In the genomic region with DNA sequence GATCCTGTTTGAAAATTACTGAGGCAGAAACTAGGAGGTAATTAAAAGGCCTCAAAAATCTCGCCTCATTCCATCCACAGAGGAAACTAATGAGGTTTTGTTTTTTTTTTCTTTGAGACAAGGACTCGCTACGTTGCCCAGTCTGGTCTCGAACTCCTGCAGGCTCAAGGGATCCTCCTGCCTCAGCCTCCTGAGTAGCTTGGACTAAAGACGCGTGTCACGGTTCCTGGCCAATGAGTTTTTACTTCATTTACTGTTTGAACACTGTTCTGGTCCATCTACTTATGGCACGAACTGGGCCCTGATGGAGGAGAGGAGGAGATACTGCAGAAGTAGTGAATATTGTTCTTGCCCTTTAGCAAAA, we compare ENCODE assay signal across 8 cellular contexts. TPM values are rescaled to one million over a fixed set of nuclear protein-coding genes. Genes with fewer than 3 reads are reported as not detected.
DNase-seq lines count a peak whose midpoint lies in the region; ATAC-seq, FAIRE-seq and TF ChIP-seq lines count a peak whose summit lies in the region.

No MANE protein-coding gene starts in this region.

- ATAC-seq in activated T-helper 17 cell treated with anti-CD3 and anti-CD28 coated beads, Interleukin-2, amount 50 U/mL, for 72 hours (replicated peaks), result no peak
- ATAC-seq in HG03108 (IDR thresholded peaks at IDR 0.05; ENCODE audit: unreplicated experiment), result no peak

- H3K36me3 Mint-ChIP-seq in T-helper 1 cell treated with Interleukin-12 subunit alpha and Interleukin-12 subunit beta and Interleukin-4 antibody, amounts not matched to agents 30 μg/mL and 1 μg/mL, for 36 hours (ENCODE audit: low read depth), result peaks cover 35% of the 10 kb centered on the region
- H3K36me3 Mint-ChIP-seq in activated T-helper 17 cell treated with anti-CD3 and anti-CD28 coated beads, Interleukin-2, amount 50 U/mL, for 72 hours (ENCODE audit: low read depth), result peaks cover 60% of the 10 kb centered on the region

- H3K36me3 ChIP-seq in keratinocyte (ENCODE audit: control insufficient read depth in 2 of 2, extremely low read depth in 1 of 2, insufficient read depth in 2 of 2, low read length in 2 of 2) (peaks cover 25 to 27% of the 10 kb centered on the region in 2 experiments), subcutaneous abdominal adipose tissue (ENCODE audit: control insufficient read depth in 5 of 5, insufficient read depth in 5 of 5, low read length in 5 of 5) (peaks cover 11 to 44% (median 31%) of the 10 kb centered on the region in 5 donors)

- no peak for DNase-seq in T-helper 1 cell
- DNase-seq in keratinocyte (ENCODE audit: low read depth, low spot score), result no peak
- DNase-seq in Kasumi-1 (lab: John Stamatoyannopoulos, UW), result no peak
- DNase-seq in GM12892 (ENCODE audit: insufficient read length), result no peak

- H3K4me1 ChIP-seq in keratinocyte (ENCODE audit: control insufficient read depth, extremely low read depth, insufficient read depth, low read length) (peaks cover 20% of the 10 kb centered on the region), subcutaneous abdominal adipose tissue (ENCODE audit: control insufficient read depth in 5 of 5, insufficient read depth in 5 of 5, low read length in 5 of 5) (peaks cover 2 to 42% (median 38%) of the 10 kb centered on the region in 5 donors)

- no peak for TF ChIP-seq CTCF in keratinocyte (optimal IDR thresholded peaks at IDR 0.05 in 1 of 3, IDR thresholded peaks at IDR 0.05 in 1 of 3, conservative IDR thresholded peaks at IDR 0.05 in 1 of 3; ENCODE audit: extremely low read depth in 1 of 3, insufficient read depth in 2 of 3, low read length in 3 of 3)

- dilution Hi-C loops in keratinocyte (cut with MboI; ENCODE audit: extremely low pct_ligation_motif_present, low sequenced_read_pairs), result no loop called here

- H3K9ac ChIP-seq in keratinocyte (ENCODE audit: control insufficient read depth, extremely low read depth, insufficient read depth, low read length), result peak overlapping the region; percentile 90
- peak overlapping the region; percentile 51 to 99 (median 87) for H3K9ac ChIP-seq in subcutaneous abdominal adipose tissue (ENCODE audit: low read length in 5 of 5)

- H3K79me2 ChIP-seq in keratinocyte (ENCODE audit: control insufficient read depth, insufficient read depth, low read length), result peaks cover 19% of the 10 kb centered on the region

- TF ChIP-seq POLR2A in GM12892 (IDR thresholded peaks at IDR 0.05; ENCODE audit: low read depth, low read length), result no peak

- H3K27ac Mint-ChIP-seq in T-helper 1 cell treated with Interleukin-12 subunit alpha and Interleukin-12 subunit beta and Interleukin-4 antibody, amounts not matched to agents 30 μg/mL and 1 μg/mL, for 36 hours, result peak overlapping the region; percentile 91
- peak overlapping the region; percentile 89 for H3K27ac Mint-ChIP-seq in activated T-helper 17 cell treated with anti-CD3 and anti-CD28 coated beads, Interleukin-2, amount 50 U/mL, for 72 hours

- no peak for FAIRE-seq in keratinocyte (lab: Jason Lieb, UNC)
- FAIRE-seq in GM12892 (lab: Jason Lieb, UNC), result no peak

- no peaks in the 10 kb centered on the region for H3K9me1 ChIP-seq in keratinocyte (ENCODE audit: control insufficient read depth, extremely low read depth, insufficient read depth, low read length)

- H3K4me1 Mint-ChIP-seq in T-helper 1 cell treated with Interleukin-12 subunit alpha and Interleukin-12 subunit beta and Interleukin-4 antibody, amounts not matched to agents 30 μg/mL and 1 μg/mL, for 36 hours (ENCODE audit: low read depth), result peaks cover 33% of the 10 kb centered on the region
- peaks cover 30% of the 10 kb centered on the region for H3K4me1 Mint-ChIP-seq in activated T-helper 17 cell treated with anti-CD3 and anti-CD28 coated beads, Interleukin-2, amount 50 U/mL, for 72 hours

- H3K4me2 ChIP-seq in keratinocyte (ENCODE audit: control insufficient read depth, extremely low read depth, insufficient read depth, low read depth, low read length), result peak overlapping the region; percentile 92

- peak overlapping the region; percentile 85 for H2AFZ ChIP-seq in keratinocyte (ENCODE audit: control insufficient read depth, low read length)

- H3K27me3 Mint-ChIP-seq in T-helper 1 cell treated with Interleukin-12 subunit alpha and Interleukin-12 subunit beta and Interleukin-4 antibody, amounts not matched to agents 30 μg/mL and 1 μg/mL, for 36 hours (ENCODE audit: low read depth), result no peaks in the 10 kb centered on the region
- no peaks in the 10 kb centered on the region for H3K27me3 Mint-ChIP-seq in activated T-helper 17 cell treated with anti-CD3 and anti-CD28 coated beads, Interleukin-2, amount 50 U/mL, for 72 hours

- no peaks in the 10 kb centered on the region for H3K27me3 ChIP-seq in keratinocyte (ENCODE audit: control insufficient read depth, extremely low read depth, insufficient read depth, low read length)
- H3K27me3 ChIP-seq in subcutaneous abdominal adipose tissue (ENCODE audit: control insufficient read depth in 5 of 5, insufficient read depth in 4 of 5, low read length in 5 of 5), result no peaks in the 10 kb centered on the region

- H3K4me3 ChIP-seq in keratinocyte (ENCODE audit: control insufficient read depth in 2 of 3, extremely low read depth in 1 of 3, insufficient read depth in 2 of 3, low read depth in 1 of 3, low read length in 3 of 3) (peak overlapping the region; percentile 65 to 84 (median 69)), subcutaneous abdominal adipose tissue (ENCODE audit: low read depth in 1 of 5, low read length in 5 of 5) (peak overlapping the region; percentile 76 to 94 (median 90))

- no peaks in the 10 kb centered on the region for H3K9me3 ChIP-seq in keratinocyte (ENCODE audit: control insufficient read depth, low read depth, low read length)
- no peaks in the 10 kb centered on the region for H3K9me3 ChIP-seq in subcutaneous abdominal adipose tissue (ENCODE audit: control insufficient read depth in 5 of 5, low read length in 5 of 5)

- H3K27ac ChIP-seq in keratinocyte (ENCODE audit: control insufficient read depth, insufficient read depth, low read length), result peak overlapping the region; percentile 89
- H3K27ac ChIP-seq in subcutaneous abdominal adipose tissue (ENCODE audit: low read depth, low read length), result peak overlapping the region; percentile 82

- H3K4me3 Mint-ChIP-seq in T-helper 1 cell treated with Interleukin-12 subunit alpha and Interleukin-12 subunit beta and Interleukin-4 antibody, amounts not matched to agents 30 μg/mL and 1 μg/mL, for 36 hours, result peak overlapping the region; percentile 75
- peak overlapping the region; percentile 98 for H3K4me3 Mint-ChIP-seq in activated T-helper 17 cell treated with anti-CD3 and anti-CD28 coated beads, Interleukin-2, amount 50 U/mL, for 72 hours

- no peaks in the 10 kb centered on the region for H4K20me1 ChIP-seq in keratinocyte (ENCODE audit: control insufficient read depth, extremely low read depth, insufficient read depth, low read length)

- H3K9me3 Mint-ChIP-seq in T-helper 1 cell treated with Interleukin-12 subunit alpha and Interleukin-12 subunit beta and Interleukin-4 antibody, amounts not matched to agents 30 μg/mL and 1 μg/mL, for 36 hours, result no peaks in the 10 kb centered on the region
- no peaks in the 10 kb centered on the region for H3K9me3 Mint-ChIP-seq in activated T-helper 17 cell treated with anti-CD3 and anti-CD28 coated beads, Interleukin-2, amount 50 U/mL, for 72 hours

RNA-seq across cellular contexts. Expression of a gene that starts 0.6 kb away (rescaled TPM):
- total RNA-seq in activated T-helper 17 cell treated with anti-CD3 and anti-CD28 coated beads, Interleukin-2, amount 50 U/mL, for 72 hours, result 100 to 1,000 TPM; 134 to 226 TPM
- polyA plus RNA-seq in keratinocyte, result 98.2 to 133 TPM (median 106 TPM) in 3 replicates
- polyA plus RNA-seq in keratinocyte (2011; ENCODE audit: low read depth), result 72.5 TPM
- polyA plus RNA-seq in keratinocyte (2011; cell fraction: cytosol; rRNA removed), result 66.8 and 96.7 TPM in 2 replicates
- polyA plus RNA-seq in keratinocyte (2011; cell fraction: nucleus; rRNA removed), result 193 and 219 TPM in 2 replicates
- polyA plus RNA-seq in keratinocyte (2012; ENCODE audit: low replicate concordance), result 39.2 and 81.7 TPM in 2 replicates
- polyA minus RNA-seq in keratinocyte, result 519 to 760 TPM (median 534 TPM) in 3 replicates
- polyA minus RNA-seq in keratinocyte (2011; cell fraction: cytosol; rRNA and poly(A)+ RNA removed), result 106 TPM
- polyA minus RNA-seq in keratinocyte (2011; cell fraction: nucleus; rRNA and poly(A)+ RNA removed), result 298 and 354 TPM in 2 replicates
- 49.1 TPM for polyA plus RNA-seq in GM12892 (2012; ENCODE audit: missing spikeins)

RNA-seq across cellular contexts. Expression of a gene that starts 16.1 kb away (rescaled TPM):
- total RNA-seq in activated T-helper 17 cell treated with anti-CD3 and anti-CD28 coated beads, Interleukin-2, amount 50 U/mL, for 72 hours, result 10 to 100 TPM; 48.3 to 48.6 TPM
- polyA plus RNA-seq in keratinocyte, result 61.5 to 86.8 TPM (median 68.0 TPM) in 3 replicates
- 22.2 TPM for polyA plus RNA-seq in keratinocyte (2011; ENCODE audit: low read depth)
- 52.3 and 76.9 TPM in 2 replicates for polyA plus RNA-seq in keratinocyte (2011; cell fraction: cytosol; rRNA removed)
- polyA plus RNA-seq in keratinocyte (2011; cell fraction: nucleus; rRNA removed), result 116 and 122 TPM in 2 replicates
- polyA plus RNA-seq in keratinocyte (2012; ENCODE audit: low replicate concordance), result 51.2 and 60.4 TPM in 2 replicates
- polyA minus RNA-seq in keratinocyte, result 33.7 to 60.5 TPM (median 46.5 TPM) in 3 replicates
- 37.6 TPM for polyA minus RNA-seq in keratinocyte (2011; cell fraction: cytosol; rRNA and poly(A)+ RNA removed)
- 22.3 and 39.9 TPM in 2 replicates for polyA minus RNA-seq in keratinocyte (2011; cell fraction: nucleus; rRNA and poly(A)+ RNA removed)
- 34.9 TPM for polyA plus RNA-seq in GM12892 (2012; ENCODE audit: missing spikeins)

RNA-seq across cellular contexts. Expression of a gene that starts 16.4 kb away (rescaled TPM):
- total RNA-seq in activated T-helper 17 cell treated with anti-CD3 and anti-CD28 coated beads, Interleukin-2, amount 50 U/mL, for 72 hours, result 10 to 100 TPM; 80.2 to 89.1 TPM
- 27.3 to 33.1 TPM (median 32.1 TPM) in 3 replicates for polyA plus RNA-seq in keratinocyte
- 73.2 TPM for polyA plus RNA-seq in keratinocyte (2011; ENCODE audit: low read depth)
- 22.0 and 25.6 TPM in 2 replicates for polyA plus RNA-seq in keratinocyte (2011; cell fraction: cytosol; rRNA removed)
- polyA plus RNA-seq in keratinocyte (2011; cell fraction: nucleus; rRNA removed), result 90.1 and 96.3 TPM in 2 replicates
- polyA plus RNA-seq in keratinocyte (2012; ENCODE audit: low replicate concordance), result 25.9 and 45.9 TPM in 2 replicates
- polyA minus RNA-seq in keratinocyte, result 51.3 to 115 TPM (median 60.7 TPM) in 3 replicates
- polyA minus RNA-seq in keratinocyte (2011; cell fraction: cytosol; rRNA and poly(A)+ RNA removed), result 16.5 TPM
- 77.3 and 86.8 TPM in 2 replicates for polyA minus RNA-seq in keratinocyte (2011; cell fraction: nucleus; rRNA and poly(A)+ RNA removed)
- polyA plus RNA-seq in GM12892 (2012; ENCODE audit: missing spikeins), result 30.1 TPM

RNA-seq across cellular contexts. Expression of a gene that starts 31.6 kb away (rescaled TPM):
- 10 to 100 TPM; 25.5 to 36.3 TPM for total RNA-seq in activated T-helper 17 cell treated with anti-CD3 and anti-CD28 coated beads, Interleukin-2, amount 50 U/mL, for 72 hours
- polyA plus RNA-seq in keratinocyte, result 3.9 to 7.4 TPM (median 6.6 TPM) in 3 replicates
- polyA plus RNA-seq in keratinocyte (2011; ENCODE audit: low read depth), result 3.5 TPM
- polyA plus RNA-seq in keratinocyte (2011; cell fraction: cytosol; rRNA removed), result 0.27 and 0.47 TPM in 2 replicates
- polyA plus RNA-seq in keratinocyte (2011; cell fraction: nucleus; rRNA removed), result 36.3 and 42.1 TPM in 2 replicates
- polyA plus RNA-seq in keratinocyte (2012; ENCODE audit: low replicate concordance), result 2.5 and 5.0 TPM in 2 replicates
- polyA minus RNA-seq in keratinocyte, result 4.3 to 17.2 TPM (median 12.9 TPM) in 3 replicates
- polyA minus RNA-seq in keratinocyte (2011; cell fraction: cytosol; rRNA and poly(A)+ RNA removed), result not detected
- polyA minus RNA-seq in keratinocyte (2011; cell fraction: nucleus; rRNA and poly(A)+ RNA removed), result 10.4 and 21.5 TPM in 2 replicates
- 15.9 TPM for polyA plus RNA-seq in GM12892 (2012; ENCODE audit: missing spikeins)

RNA-seq across cellular contexts. Expression of a gene that starts 46.7 kb away (rescaled TPM):
- 100 to 1,000 TPM; 140 to 195 TPM for total RNA-seq in activated T-helper 17 cell treated with anti-CD3 and anti-CD28 coated beads, Interleukin-2, amount 50 U/mL, for 72 hours
- polyA plus RNA-seq in keratinocyte, result 6.2 to 21.1 TPM (median 16.6 TPM) in 3 replicates
- polyA plus RNA-seq in keratinocyte (2011; ENCODE audit: low read depth), result 4.3 TPM
- polyA plus RNA-seq in keratinocyte (2011; cell fraction: cytosol; rRNA removed), result 4.2 and 4.4 TPM in 2 replicates
- 23.6 and 24.8 TPM in 2 replicates for polyA plus RNA-seq in keratinocyte (2011; cell fraction: nucleus; rRNA removed)
- 4.9 and 13.3 TPM in 2 replicates for polyA plus RNA-seq in keratinocyte (2012; ENCODE audit: low replicate concordance)
- 11.0 to 24.2 TPM (median 20.6 TPM) in 3 replicates for polyA minus RNA-seq in keratinocyte
- polyA minus RNA-seq in keratinocyte (2011; cell fraction: cytosol; rRNA and poly(A)+ RNA removed), result 5.4 TPM
- 11.4 and 12.6 TPM in 2 replicates for polyA minus RNA-seq in keratinocyte (2011; cell fraction: nucleus; rRNA and poly(A)+ RNA removed)
- polyA plus RNA-seq in GM12892 (2012; ENCODE audit: missing spikeins), result 54.7 TPM
